10 cellular contexts compared by ENCODE assay signal in the genomic region with DNA sequence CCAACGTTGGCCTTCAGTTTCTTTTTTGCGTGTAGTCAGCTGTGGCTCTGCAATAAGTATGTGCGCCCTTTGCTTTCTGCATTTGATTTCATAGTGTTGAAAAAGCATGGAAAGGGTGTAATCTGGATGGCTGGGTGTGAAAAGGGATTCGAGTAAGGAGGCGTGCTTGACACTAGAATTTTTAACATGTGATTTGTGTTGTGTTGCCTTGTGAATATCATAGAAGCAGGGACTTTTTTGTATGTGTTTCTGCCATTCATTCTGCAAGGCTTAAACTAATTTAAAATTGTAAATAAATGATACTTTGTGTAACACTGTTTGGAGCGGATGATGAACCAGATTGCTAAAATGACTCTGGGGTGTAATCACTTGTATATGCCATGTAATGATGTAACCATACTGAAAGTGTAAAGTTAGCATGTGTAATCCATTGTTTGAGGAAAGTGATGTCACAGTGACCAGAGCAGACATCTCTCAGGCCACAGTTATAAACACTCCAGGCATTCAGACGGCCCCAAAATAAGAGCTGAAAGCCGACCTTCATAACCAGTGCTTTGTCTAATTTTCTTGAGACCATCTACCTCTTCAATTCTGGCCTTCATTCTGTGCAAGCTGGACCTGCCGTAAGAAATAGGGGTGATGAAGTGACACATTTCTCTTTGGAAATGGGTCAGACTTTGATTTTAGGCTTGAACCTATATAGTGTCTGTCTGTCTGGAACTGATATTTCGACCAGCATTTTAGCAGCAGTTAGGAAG. TPM values are rescaled to one million over a fixed set of nuclear protein-coding genes. Genes with fewer than 3 reads are reported as not detected.
DNase-seq lines count a peak whose midpoint lies in the region; ATAC-seq and TF ChIP-seq lines count a peak whose summit lies in the region.
"Had no signal": no experiment of that assay in that cellular context is flagged by ENCODE, and none has a peak within 500 bp of the region (broad histone marks: within the 10 kb centered on the region; RNA-seq: fewer than 3 reads in every experiment).

No MANE protein-coding gene starts in this region.

- H3K9me3 ChIP-seq in esophagus muscularis mucosa (no peaks in the 10 kb centered on the region), mesodermal cell (ENCODE audit: control insufficient read depth, low read length) (no peaks in the 10 kb centered on the region)

- H3K27ac ChIP-seq in 22Rv1, result peak overlapping the region; percentile 68
- H3K27ac ChIP-seq in esophagus muscularis mucosa (replicated peaks in 1 of 4), result peak overlapping the region; percentile 66 to 86 (median 82)
- H3K27ac ChIP-seq in mesodermal cell (ENCODE audit: low read depth, low read length, severe bottlenecking), result peak overlapping the region; percentile 47

- H3K4me1 ChIP-seq in esophagus muscularis mucosa (peaks cover 12 to 23% (median 16%) of the 10 kb centered on the region in 4 donors), mesodermal cell (ENCODE audit: control insufficient read depth, insufficient read depth, low read length, poor library complexity, severe bottlenecking) (no peaks in the 10 kb centered on the region)

- H3K36me3 ChIP-seq in esophagus muscularis mucosa (no peaks in the 10 kb centered on the region), mesodermal cell (ENCODE audit: control insufficient read depth, insufficient read depth, low read length) (no peaks in the 10 kb centered on the region)

- no peak for TF ChIP-seq EP300 in esophagus muscularis mucosa (IDR thresholded peaks at IDR 0.05)

- no peaks in the 10 kb centered on the region for H3K27me3 ChIP-seq in esophagus muscularis mucosa

- WGBS in esophagus muscularis mucosa, result 53% methylated on average over 10 of the region's 10 CpGs
- 78 to 80% methylated on average over 7 to 10 of the region's 10 CpGs for WGBS in mesodermal cell (ENCODE audit: insufficient coverage in 2 of 2), 2 experiments

- ATAC-seq in GM19467 (IDR thresholded peaks at IDR 0.05; ENCODE audit: unreplicated experiment), result no peak
- ATAC-seq in GM21367 (IDR thresholded peaks at IDR 0.05; ENCODE audit: unreplicated experiment), result no peak

- peak overlapping the region; percentile 42 to 51 (median 46) for H3K4me3 ChIP-seq in esophagus muscularis mucosa
- peak overlapping the region; percentile 12 for H3K4me3 ChIP-seq in mesodermal cell (ENCODE audit: extremely low read depth, insufficient read depth, low read length, poor library complexity, severe bottlenecking)

- peak; percentile 73 for DNase-seq in OCI-M1 (lab: John Stamatoyannopoulos, UW)
- no peak for DNase-seq in esophagus muscularis mucosa (ENCODE audit: extremely low spot score)
- no peak for DNase-seq in NCI-H1417 (lab: John Stamatoyannopoulos, UW)
- no peak for DNase-seq in SHP77 treated with DMSO at 0.1 percent for 48 hours (lab: John Stamatoyannopoulos, UW)
- DNase-seq: activated T-cell treated with anti-CD3 and anti-CD28 coated beads, Interleukin-2, amount 50 U/mL, for 24 hours; MV-4-11 had no signal

- no peak for TF ChIP-seq POLR2A in esophagus muscularis mucosa (IDR thresholded peaks at IDR 0.05; ENCODE audit: low read depth)

- no peak for TF ChIP-seq CTCF in 22Rv1 (IDR thresholded peaks at IDR 0.05)
- no peak for TF ChIP-seq CTCF in esophagus muscularis mucosa (IDR thresholded peaks at IDR 0.05)

- intact Hi-C loops in esophagus muscularis mucosa (cut with DNase I), result no loop called here

RNA-seq across cellular contexts. Expression of a gene that starts 0.6 kb away (rescaled TPM):
- 10 to 100 TPM in 3 of 4 donors, 1 to 10 TPM in 1; 9.7 to 33.9 (median 24.1) TPM for total RNA-seq in esophagus muscularis mucosa
- 6.0 TPM for polyA plus RNA-seq in mesodermal cell (2013, experiment 1 of 2)
- polyA plus RNA-seq in mesodermal cell (2013, experiment 2 of 2), result 9.4 TPM

RNA-seq across cellular contexts. Expression of a gene that starts 6.8 kb away (rescaled TPM):
- total RNA-seq in esophagus muscularis mucosa, result 1 to 10 TPM in 3 of 4 donors, under 1 TPM in 1; 0.83 to 2.8 (median 2.2) TPM
- polyA plus RNA-seq in mesodermal cell (2013, experiment 1 of 2), result 2.0 TPM
- 2.1 TPM for polyA plus RNA-seq in mesodermal cell (2013, experiment 2 of 2)
